In genomic region chr15:60801336-60801735, GRCh38 we compare ENCODE assay signal across 22 cellular contexts.
"Had no signal": no experiment of that assay in that cellular context is flagged by ENCODE, and none has a peak within 500 bp of the region (broad histone marks: within the 10 kb centered on the region; RNA-seq: fewer than 3 reads in every experiment).

No MANE protein-coding gene starts in this region.

- H3K27ac ChIP-seq: colonic mucosa, neutrophil, pancreas, prostate gland, tibial nerve, upper lobe of right lung had no signal

- H3K9me3 Mint-ChIP-seq: naive thymus-derived CD8-positive, alpha-beta T cell; stimulated activated naive B cell treated with anti-CD40 and anti-IgM and Interleukin-4, amounts not matched to agents 10 μg/mL and 1 μg/mL and 100 μg/mL, for 72 hours had no signal

- H3K4me1 ChIP-seq: colonic mucosa, pancreas, prostate gland, testis had no signal

- ATAC-seq: heart left ventricle; left colon; pancreas; stimulated activated naive B cell treated with anti-CD40 and anti-IgM and Interleukin-4, amounts not matched to agents 10 μg/mL and 1 μg/mL and 100 μg/mL, for 72 hours; upper lobe of right lung had no signal

- DNase-seq: cerebellar nuclear complex; colonic mucosa; dermis blood vessel endothelial cell; heart left ventricle; hippocampal formation; left colon; mammary epithelial cell; mucosa of descending colon; naive thymus-derived CD8-positive, alpha-beta T cell; pancreas; retina; stimulated activated CD4-positive, alpha-beta T cell treated with anti-CD3 and anti-CD28 coated beads, Interleukin-2, amount 100 ng/mL, for 24 hours; stimulated activated CD4-positive, alpha-beta T cell treated with anti-CD3 and anti-CD28 coated beads, Interleukin-4, amount 100 ng/mL, for 4 hours; stimulated activated naive B cell treated with anti-CD40 and anti-IgM and Interleukin-4, amounts not matched to agents 10 μg/mL and 1 μg/mL and 100 μg/mL, for 72 hours; testis; upper lobe of right lung had no signal

- H3K27me3 Mint-ChIP-seq: naive thymus-derived CD8-positive, alpha-beta T cell had no signal

- H3K27me3 ChIP-seq: colonic mucosa, heart left ventricle, neutrophil, pancreas, right lobe of liver, testis, tibial nerve, upper lobe of right lung, vagina had no signal

- FAIRE-seq: frontal cortex, pancreas had no signal

- H3K36me3 Mint-ChIP-seq: stimulated activated naive B cell treated with anti-CD40 and anti-IgM and Interleukin-4, amounts not matched to agents 10 μg/mL and 1 μg/mL and 100 μg/mL, for 72 hours had no signal

- H3K9me3 ChIP-seq: colonic mucosa, mucosa of descending colon, neutrophil, pancreas, prostate gland, right lobe of liver, testis, tibial nerve, upper lobe of right lung, vagina had no signal

- H3K27ac Mint-ChIP-seq: stimulated activated naive B cell treated with anti-CD40 and anti-IgM and Interleukin-4, amounts not matched to agents 10 μg/mL and 1 μg/mL and 100 μg/mL, for 72 hours had no signal

- H3K4me3 ChIP-seq: colonic mucosa, heart left ventricle, mucosa of descending colon, pancreas, prostate gland, right lobe of liver, testis, tibial nerve, upper lobe of right lung, vagina had no signal

- H3K4me3 Mint-ChIP-seq: stimulated activated naive B cell treated with anti-CD40 and anti-IgM and Interleukin-4, amounts not matched to agents 10 μg/mL and 1 μg/mL and 100 μg/mL, for 72 hours had no signal

- H3K36me3 ChIP-seq: colonic mucosa, heart left ventricle, neutrophil, pancreas, prostate gland, right lobe of liver, tibial nerve, upper lobe of right lung, vagina had no signal
